ENCODE assay signal across 13 cellular contexts in genomic region chr7:140719711-140720110, GRCh38. TPM values are rescaled to one million over a fixed set of nuclear protein-coding genes. Genes with fewer than 3 reads are reported as not detected.
A peak's percentile ranks its signal among the peaks of the same experiment; 100 is the strongest.
DNase-seq lines count a peak whose midpoint lies in the region; ATAC-seq, FAIRE-seq and TF ChIP-seq lines count a peak whose summit lies in the region.
"Had no signal": no experiment of that assay in that cellular context is flagged by ENCODE, and none has a peak within 500 bp of the region (broad histone marks: within the 10 kb centered on the region; RNA-seq: fewer than 3 reads in every experiment).

No MANE protein-coding gene starts in this region.

- no peak for TF ChIP-seq CTCF in astrocyte of the spinal cord (IDR thresholded peaks at IDR 0.05; ENCODE audit: low read depth, low read length)
- no peak for TF ChIP-seq CTCF in nephron (IDR thresholded peaks at IDR 0.05; ENCODE audit: unreplicated experiment in 3 of 3)
- TF ChIP-seq CTCF in WTC11 (IDR thresholded peaks at IDR 0.05): no peak

- no peak for DNase-seq in GM19239 (ENCODE audit: insufficient read length, low spot score)
- DNase-seq in NCI-H2029 treated with DMSO at 0.1 percent for 48 hours (lab: John Stamatoyannopoulos, UW): peak; percentile 83
- peak; percentile 11 for DNase-seq in astrocyte of the spinal cord (ENCODE audit: low read depth, low spot score)
- DNase-seq in activated effector memory CD4-positive, alpha-beta T cell treated with anti-CD3 and anti-CD28 coated beads, Interleukin-2, amount 50 U/mL, for 16 hours: no peak
- no peak for DNase-seq in WTC11 (ENCODE audit: low spot score)
- DNase-seq in OCI-M1 (lab: John Stamatoyannopoulos, UW): no peak
- DNase-seq: activated CD8-positive, alpha-beta memory T cell treated with anti-CD3 and anti-CD28 coated beads, Interleukin-2, amount 50 U/mL, for 48 hours; left cardiac atrium; NCI-H345; Right ventricle myocardium superior had no signal

- peak overlapping the region; percentile 0 to 14 (median 11) for H3K27ac Mint-ChIP-seq in nephron
- no peak overlapping the region for H3K27ac Mint-ChIP-seq in WTC11

- H3K4me1 Mint-ChIP-seq in nephron (no peaks in the 10 kb centered on the region), WTC11 (no peaks in the 10 kb centered on the region)

- H3K9me3 Mint-ChIP-seq in nephron (peaks cover 4% of the 10 kb centered on the region), WTC11 (peaks cover 2% of the 10 kb centered on the region)

- ATAC-seq in GM18870 (IDR thresholded peaks at IDR 0.05; ENCODE audit: unreplicated experiment): no peak
- ATAC-seq in WTC11: no peak
- ATAC-seq: left cardiac atrium had no signal

- CTCF ChIA-PET in WTC11 (lab: Charles Lee): no interaction called here

- POLR2A ChIA-PET in WTC11 (lab: Charles Lee): no interaction called here

- no peak overlapping the region for H3K4me3 ChIP-seq in astrocyte of the spinal cord (ENCODE audit: low read depth, low read length)
- H3K4me3 ChIP-seq: smooth muscle cell had no signal

- H3K4me3 Mint-ChIP-seq in nephron: no peak overlapping the region
- no peak overlapping the region for H3K4me3 Mint-ChIP-seq in WTC11

- in situ Hi-C loops in astrocyte of the spinal cord (cut with HindIII; ENCODE audit: low sequenced_read_pairs): no loop called here

- H3K36me3 Mint-ChIP-seq in nephron (ENCODE audit: low read depth): peaks cover 19% of the 10 kb centered on the region
- peaks cover 8% of the 10 kb centered on the region for H3K36me3 Mint-ChIP-seq in WTC11

- H3K27me3 Mint-ChIP-seq in nephron (ENCODE audit: low read depth) (no peaks in the 10 kb centered on the region), WTC11 (ENCODE audit: low read depth) (no peaks in the 10 kb centered on the region)

- FAIRE-seq in GM19239 (lab: Jason Lieb, UNC): peak; percentile 33

TF ChIP-seq in WTC11, 78 proteins besides CTCF, POLR2A, EP300 and RAD21:
- TF ChIP-seq HMGXB4 (CRISPR knock-in tag; IDR thresholded peaks at IDR 0.05): no peak
- TF ChIP-seq ZNF671 (CRISPR knock-in tag; IDR thresholded peaks at IDR 0.05): no peak
- TF ChIP-seq CDX4 (CRISPR knock-in tag; IDR thresholded peaks at IDR 0.05; ENCODE audit: borderline replicate concordance): no peak
- no peak for TF ChIP-seq ESRRA (CRISPR knock-in tag; IDR thresholded peaks at IDR 0.05; ENCODE audit: borderline replicate concordance)
- TF ChIP-seq NR2C2 (CRISPR knock-in tag; IDR thresholded peaks at IDR 0.05): no peak
- no peak for TF ChIP-seq ZMAT4 (CRISPR knock-in tag; IDR thresholded peaks at IDR 0.05)
- TF ChIP-seq E2F5 (CRISPR knock-in tag; IDR thresholded peaks at IDR 0.05): no peak
- no peak for TF ChIP-seq OVOL2 (CRISPR knock-in tag; IDR thresholded peaks at IDR 0.05; ENCODE audit: borderline replicate concordance)
- TF ChIP-seq STAT6 (CRISPR knock-in tag; conservative IDR thresholded peaks at IDR 0.05; ENCODE audit: low read depth): no peak
- TF ChIP-seq ERG (CRISPR knock-in tag; IDR thresholded peaks at IDR 0.05): no peak
- TF ChIP-seq TEAD1 (CRISPR knock-in tag; IDR thresholded peaks at IDR 0.05): no peak
- no peak for TF ChIP-seq IRF2 (CRISPR knock-in tag; IDR thresholded peaks at IDR 0.05; ENCODE audit: borderline replicate concordance, low read depth)
- no peak for TF ChIP-seq EMX1 (CRISPR knock-in tag; IDR thresholded peaks at IDR 0.05)
- no peak for TF ChIP-seq E2F1 (CRISPR knock-in tag; IDR thresholded peaks at IDR 0.05)
- no peak for TF ChIP-seq TCF7 (CRISPR knock-in tag; IDR thresholded peaks at IDR 0.05; ENCODE audit: low read depth)
- no peak for TF ChIP-seq ZNF138 (CRISPR knock-in tag; conservative IDR thresholded peaks at IDR 0.05)
- TF ChIP-seq GABPB1 (CRISPR knock-in tag; IDR thresholded peaks at IDR 0.05): no peak
- TF ChIP-seq FOXJ3 (CRISPR knock-in tag; IDR thresholded peaks at IDR 0.05; ENCODE audit: borderline replicate concordance): no peak

RNA-seq across cellular contexts. Expression of gene NDUFB2, which starts 23.2 kb away (rescaled TPM):
- 152 to 170 TPM (median 162 TPM) in 3 replicates for total RNA-seq in WTC11 (2021)

RNA-seq across cellular contexts. Expression of gene ADCK2, which starts 47.0 kb away (rescaled TPM):
- 10.1 to 12.7 TPM (median 12.0 TPM) in 3 replicates for total RNA-seq in WTC11 (2021)

Comparison
In these comparisons a context has a peak if more than half of its experiments do, and no peak if none do; other contexts are left out.
1. DNase-seq: peak in NCI-H2029 treated with DMSO at 0.1 percent for 48 hours (single experiment) and astrocyte of the spinal cord (single experiment); none in GM19239 (single experiment), activated effector memory CD4-positive, alpha-beta T cell treated with anti-CD3 and anti-CD28 coated beads, Interleukin-2, amount 50 U/mL, for 16 hours (single experiment), WTC11 (single experiment) and OCI-M1 (single experiment).